9 cellular contexts compared by ENCODE assay signal in genomic region chr4:99763635-99764101, GRCh38. TPM values are rescaled to one million over a fixed set of nuclear protein-coding genes. Genes with fewer than 3 reads are reported as not detected.
A peak's percentile ranks its signal among the peaks of the same experiment; 100 is the strongest.
DNase-seq lines count a peak whose midpoint lies in the region; ATAC-seq and TF ChIP-seq lines count a peak whose summit lies in the region.
"Had no signal": no experiment of that assay in that cellular context is flagged by ENCODE, and none has a peak within 500 bp of the region (broad histone marks: within the 10 kb centered on the region; RNA-seq: fewer than 3 reads in every experiment).

No MANE protein-coding gene starts in this region.

- H3K36me3 ChIP-seq in Caco-2 (ENCODE audit: control insufficient read depth, insufficient read depth, low read length): no peaks in the 10 kb centered on the region

- H3K27ac Mint-ChIP-seq in Caco-2 (ENCODE audit: unreplicated experiment): no peak overlapping the region

- CTCF ChIA-PET in Caco-2 (lab: Charles Lee): no interaction called here

- H3K4me3 ChIP-seq in Caco-2 (ENCODE audit: low read depth, low read length): no peak overlapping the region

- H3K4me1 ChIP-seq in Caco-2: no peaks in the 10 kb centered on the region

- no peaks in the 10 kb centered on the region for H3K4me1 Mint-ChIP-seq in Caco-2 (ENCODE audit: low read depth, unreplicated experiment)

- intact Hi-C loops in Caco-2 (cut with micrococcal nuclease; ENCODE audit: unreplicated experiment): no loop called here

- ATAC-seq in GM19463 (IDR thresholded peaks at IDR 0.05; ENCODE audit: unreplicated experiment) (peak; percentile 60), SK-N-SH treated with all-trans-retinoic acid at 6 μM for 48 hours (peak; percentile 99), GM21528 (IDR thresholded peaks at IDR 0.05; ENCODE audit: low FRiP score, unreplicated experiment) (no peak)

- POLR2A ChIA-PET in Caco-2 (lab: Charles Lee): no interaction called here

- H3K27me3 ChIP-seq in Caco-2 (replicated peaks; ENCODE audit: control insufficient read depth, insufficient read depth, low read length): no peaks in the 10 kb centered on the region

- no peak for TF ChIP-seq CTCF in Caco-2 (IDR thresholded peaks at IDR 0.05; ENCODE audit: insufficient read depth in 1 of 2, low read depth in 1 of 2, low read length in 1 of 2, severe bottlenecking in 1 of 2, unreplicated experiment in 1 of 2)

- H3K9me3 ChIP-seq in Caco-2: 0 out of 2 replicates have a peak, but pooled peaks cover 2% of the 10 kb centered on the region

- no TSS peak for BruUV-seq in Caco-2 (replicated peaks; lab: Mats Ljungman, UMichigan)

- no peaks in the 10 kb centered on the region for H3K36me3 Mint-ChIP-seq in Caco-2 (ENCODE audit: insufficient read depth, unreplicated experiment)

- H3K27me3 Mint-ChIP-seq in Caco-2 (ENCODE audit: insufficient read depth, unreplicated experiment): no peaks in the 10 kb centered on the region

- H3K4me3 Mint-ChIP-seq in Caco-2 (ENCODE audit: unreplicated experiment): no peak overlapping the region

- DNase-seq in AG08395 (ENCODE audit: low spot score) (peak; percentile 82), hepatic stellate cell (ENCODE audit: low spot score) (peak; percentile 13), NCI-H526 (lab: John Stamatoyannopoulos, UW) (no peak), Caco-2 (no peak), DMS114 treated with DMSO at 0.1 percent for 48 hours (lab: John Stamatoyannopoulos, UW; ENCODE audit: unreplicated experiment) (no peak)
- DNase-seq: KG1 had no signal

- no peaks in the 10 kb centered on the region for H3K9me3 Mint-ChIP-seq in Caco-2 (ENCODE audit: unreplicated experiment)

TF ChIP-seq in SK-N-SH treated with all-trans-retinoic acid at 6 μM for 48 hours, 23 proteins besides CTCF, POLR2A, EP300 and RAD21:
- TF ChIP-seq, protein P1, sequence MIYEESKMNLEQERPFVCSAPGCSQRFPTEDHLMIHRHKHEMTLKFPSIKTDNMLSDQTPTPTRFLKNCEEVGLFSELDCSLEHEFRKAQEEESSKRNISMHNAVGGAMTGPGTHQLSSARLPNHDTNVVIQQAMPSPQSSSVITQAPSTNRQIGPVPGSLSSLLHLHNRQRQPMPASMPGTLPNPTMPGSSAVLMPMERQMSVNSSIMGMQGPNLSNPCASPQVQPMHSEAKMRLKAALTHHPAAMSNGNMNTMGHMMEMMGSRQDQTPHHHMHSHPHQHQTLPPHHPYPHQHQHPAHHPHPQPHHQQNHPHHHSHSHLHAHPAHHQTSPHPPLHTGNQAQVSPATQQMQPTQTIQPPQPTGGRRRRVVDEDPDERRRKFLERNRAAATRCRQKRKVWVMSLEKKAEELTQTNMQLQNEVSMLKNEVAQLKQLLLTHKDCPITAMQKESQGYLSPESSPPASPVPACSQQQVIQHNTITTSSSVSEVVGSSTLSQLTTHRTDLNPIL (CRISPR knock-in tag; IDR thresholded peaks at IDR 0.05; ENCODE audit: low read depth): no peak
- 0 out of 2 replicates have a peak, but pooled peaks have one; percentile 39 for TF ChIP-seq ZC3H10 (CRISPR knock-in tag; IDR thresholded peaks at IDR 0.05)
- TF ChIP-seq ZNF8 (CRISPR knock-in tag; IDR thresholded peaks at IDR 0.05): no peak
- TF ChIP-seq ISL1 (CRISPR knock-in tag; IDR thresholded peaks at IDR 0.05): peak; percentile 84
- TF ChIP-seq TOX (CRISPR knock-in tag; IDR thresholded peaks at IDR 0.05; ENCODE audit: borderline replicate concordance): no peak
- TF ChIP-seq SNAI2 (CRISPR knock-in tag; IDR thresholded peaks at IDR 0.05): no peak
- TF ChIP-seq POU6F1 (CRISPR knock-in tag; IDR thresholded peaks at IDR 0.05; ENCODE audit: borderline replicate concordance, low read depth): no peak
- TF ChIP-seq OSR1 (CRISPR knock-in tag; IDR thresholded peaks at IDR 0.05): no peak
- TF ChIP-seq PPARA (CRISPR knock-in tag; IDR thresholded peaks at IDR 0.05; ENCODE audit: borderline replicate concordance): no peak
- TF ChIP-seq ZNF70 (CRISPR knock-in tag; IDR thresholded peaks at IDR 0.05): no peak
- TF ChIP-seq ESRRG (CRISPR knock-in tag; IDR thresholded peaks at IDR 0.05): no peak
- TF ChIP-seq GLIS3 (CRISPR knock-in tag; IDR thresholded peaks at IDR 0.05): no peak

RNA-seq across cellular contexts. Expression of gene DAPP1, which starts 53.0 kb away (rescaled TPM):
- not detected in 2 replicates for total RNA-seq in Caco-2 (2022)

Comparison
In these comparisons a context has a peak if more than half of its experiments do, and no peak if none do; other contexts are left out.
1. DNase-seq: peak in AG08395 (single experiment) and hepatic stellate cell (single experiment); none in NCI-H526 (0 of 2), Caco-2 (0 of 2) and DMS114 treated with DMSO at 0.1 percent for 48 hours (single experiment).